ENCODE assay signal across 8 cellular contexts in genomic region chr1:229624906-229625871, GRCh38. TPM values are rescaled to one million over a fixed set of nuclear protein-coding genes. Genes with fewer than 3 reads are reported as not detected.
A peak's percentile ranks its signal among the peaks of the same experiment; 100 is the strongest.
DNase-seq lines count a peak whose midpoint lies in the region; ATAC-seq and TF ChIP-seq lines count a peak whose summit lies in the region.

No MANE protein-coding gene starts in this region.

- H3K9me3 Mint-ChIP-seq in CD8-positive, alpha-beta T cell = no peaks in the 10 kb centered on the region
- no peaks in the 10 kb centered on the region for H3K9me3 Mint-ChIP-seq in activated T-helper 2 cell treated with anti-CD3 and anti-CD28 coated beads, Interferon-gamma antibody, Interleukin-2, Interleukin-4, amounts not matched to agents 10 μg/mL and 5 μg/mL and 100 μg/mL, durations not matched to agents 14 hours and 24 hours and 36 hours
- no peaks in the 10 kb centered on the region for H3K9me3 Mint-ChIP-seq in neural crest cell

- H3K9me3 ChIP-seq in CD8-positive, alpha-beta T cell (ENCODE audit: low read length) = no peaks in the 10 kb centered on the region
- H3K9me3 ChIP-seq in Panc1 (ENCODE audit: control insufficient read depth, insufficient read depth, low read depth, low read length) = no peaks in the 10 kb centered on the region

- H3K36me3 ChIP-seq in CD8-positive, alpha-beta T cell (ENCODE audit: insufficient read depth, low read length) = no peaks in the 10 kb centered on the region
- peaks cover 7% of the 10 kb centered on the region for H3K36me3 ChIP-seq in Panc1 (ENCODE audit: control insufficient read depth, insufficient read depth, low read length)

- no TSS peak for BruUV-seq in Panc1 (replicated peaks; lab: Mats Ljungman, UMichigan)

- H3K36me3 Mint-ChIP-seq in CD8-positive, alpha-beta T cell = peaks cover 24% of the 10 kb centered on the region
- peaks cover 28% of the 10 kb centered on the region for H3K36me3 Mint-ChIP-seq in activated T-helper 2 cell treated with anti-CD3 and anti-CD28 coated beads, Interferon-gamma antibody, Interleukin-2, Interleukin-4, amounts not matched to agents 10 μg/mL and 5 μg/mL and 100 μg/mL, durations not matched to agents 14 hours and 24 hours and 36 hours (ENCODE audit: low read depth)
- H3K36me3 Mint-ChIP-seq in neural crest cell (ENCODE audit: low read depth) = no peaks in the 10 kb centered on the region

- peak overlapping the region; percentile 90 for H3K27ac Mint-ChIP-seq in CD8-positive, alpha-beta T cell
- peak overlapping the region; percentile 83 for H3K27ac Mint-ChIP-seq in activated T-helper 2 cell treated with anti-CD3 and anti-CD28 coated beads, Interferon-gamma antibody, Interleukin-2, Interleukin-4, amounts not matched to agents 10 μg/mL and 5 μg/mL and 100 μg/mL, durations not matched to agents 14 hours and 24 hours and 36 hours
- H3K27ac Mint-ChIP-seq in neural crest cell (ENCODE audit: unreplicated experiment) = no peak overlapping the region

- CTCF ChIA-PET in CD8-positive, alpha-beta T cell (lab: Charles Lee) = interaction anchor here (1.0 to 1.7 kb wide), 3 partner anchors 7 to 67 kb away, joined by 3 to 10 read pairs (median 6); partner anchors contain the start of gene ABCB10
- CTCF ChIA-PET in Panc1 (lab: Charles Lee) = no interaction called here

- no peaks in the 10 kb centered on the region for H3K27me3 Mint-ChIP-seq in CD8-positive, alpha-beta T cell (ENCODE audit: low read depth)
- no peaks in the 10 kb centered on the region for H3K27me3 Mint-ChIP-seq in activated T-helper 2 cell treated with anti-CD3 and anti-CD28 coated beads, Interferon-gamma antibody, Interleukin-2, Interleukin-4, amounts not matched to agents 10 μg/mL and 5 μg/mL and 100 μg/mL, durations not matched to agents 14 hours and 24 hours and 36 hours (ENCODE audit: low read depth)
- no peaks in the 10 kb centered on the region for H3K27me3 Mint-ChIP-seq in neural crest cell (ENCODE audit: low read depth)

- peak overlapping the region; percentile 19 for H3K27ac ChIP-seq in CD8-positive, alpha-beta T cell (ENCODE audit: low read depth, low read length)
- peak overlapping the region; percentile 71 for H3K27ac ChIP-seq in Panc1 (ENCODE audit: low read length)

- H3K4me3 ChIP-seq in CD8-positive, alpha-beta T cell (ENCODE audit: low read depth, low read length) = peak overlapping the region; percentile 75
- H3K4me3 ChIP-seq in Panc1 (ENCODE audit: low read depth in 2 of 2, low read length in 2 of 2) = peak overlapping the region; percentile 79 to 100
- peak overlapping the region; percentile 89 for H3K4me3 ChIP-seq in fibroblast of pulmonary artery (replicated peaks; ENCODE audit: low read depth, low read length)

- in situ Hi-C loops in Panc1 (cut with HindIII; ENCODE audit: low pct_unique_long_range_greater_than_20kb, low sequenced_read_pairs) = no loop called here

- H3K4me1 ChIP-seq in CD8-positive, alpha-beta T cell (ENCODE audit: insufficient read depth, low read length) = peaks cover 29% of the 10 kb centered on the region
- peaks cover 20% of the 10 kb centered on the region for H3K4me1 ChIP-seq in Panc1 (ENCODE audit: control insufficient read depth, insufficient read depth, low read length)

- TF ChIP-seq CTCF in CD8-positive, alpha-beta T cell (IDR thresholded peaks at IDR 0.05) = no peak
- TF ChIP-seq CTCF in Panc1 (IDR thresholded peaks at IDR 0.05) = no peak
- no peak for TF ChIP-seq CTCF in fibroblast of pulmonary artery (IDR thresholded peaks at IDR 0.05; ENCODE audit: low read length, missing control alignments)
- no peak for TF ChIP-seq CTCF in neural crest cell (conservative IDR thresholded peaks at IDR 0.05)

- peak; percentile 28 for ATAC-seq in CD8-positive, alpha-beta T cell
- ATAC-seq in GM19452 (IDR thresholded peaks at IDR 0.05; ENCODE audit: unreplicated experiment) (peak; percentile 24), HG03571 (IDR thresholded peaks at IDR 0.05; ENCODE audit: unreplicated experiment) (peak; percentile 37), Panc1 (peak; percentile 73)

- intact Hi-C loops in CD8-positive, alpha-beta T cell (cut with DNase I, micrococcal nuclease) = loop anchor here in 1 of 2 experiments (2.0 to 10.0 kb wide), 3 partner anchors 282 to 1240 kb away; partner anchors contain the start of genes C1orf198, CCSAP and RAB4A
- intact Hi-C loops in Panc1 (cut with micrococcal nuclease; ENCODE audit: unreplicated experiment) = no loop called here
- intact Hi-C loops in activated T-helper 2 cell treated with anti-CD3 and anti-CD28 coated beads, Interferon-gamma antibody, Interleukin-2, Interleukin-4, amounts not matched to agents 10 μg/mL and 5 μg/mL and 100 μg/mL, durations not matched to agents 14 hours and 24 hours and 36 hours (cut with micrococcal nuclease) = loop anchor here (2.0 to 10.0 kb wide), 5 partner anchors 118 to 1018 kb away; partner anchors contain the start of genes COG2 and NUP133

- peaks cover 61% of the 10 kb centered on the region for H3K4me1 Mint-ChIP-seq in CD8-positive, alpha-beta T cell (ENCODE audit: low read depth)
- peaks cover 54% of the 10 kb centered on the region for H3K4me1 Mint-ChIP-seq in activated T-helper 2 cell treated with anti-CD3 and anti-CD28 coated beads, Interferon-gamma antibody, Interleukin-2, Interleukin-4, amounts not matched to agents 10 μg/mL and 5 μg/mL and 100 μg/mL, durations not matched to agents 14 hours and 24 hours and 36 hours (ENCODE audit: low read depth)
- peaks cover 36% of the 10 kb centered on the region for H3K4me1 Mint-ChIP-seq in neural crest cell

- DNase-seq in CD8-positive, alpha-beta T cell = peak in 6 of 7 experiments; percentile 2 to 63 (median 30)
- DNase-seq in Panc1 (ENCODE audit: low read depth, low spot score) (no peak), fibroblast of pulmonary artery (ENCODE audit: low read depth) (peak; percentile 44), neural crest cell (ENCODE audit: low read depth, low spot score) (peak; percentile 29), stromal cell of bone marrow (ENCODE audit: low read depth) (peak; percentile 9)
- peak; percentile 33 for DNase-seq in activated T-helper 2 cell treated with anti-CD3 and anti-CD28 coated beads, Interferon-gamma antibody, Interleukin-2, Interleukin-4, amounts not matched to agents 10 μg/mL and 5 μg/mL and 100 μg/mL, durations not matched to agents 14 hours and 24 hours and 36 hours (ENCODE audit: low spot score)

- H3K27me3 ChIP-seq in CD8-positive, alpha-beta T cell (ENCODE audit: insufficient read depth, low read length) = no peaks in the 10 kb centered on the region
- no peaks in the 10 kb centered on the region for H3K27me3 ChIP-seq in Panc1 (ENCODE audit: control insufficient read depth, insufficient read depth, low read length)

- POLR2A ChIA-PET in CD8-positive, alpha-beta T cell (lab: Charles Lee) = interaction anchor here (0.7 to 5.0 kb wide), 5 partner anchors 27 to 1890 kb away, joined by 3 to 42 read pairs (median 3); partner anchors contain the start of genes ABCB10, CCSAP, JMJD4 and SNAP47
- POLR2A ChIA-PET in Panc1 (lab: Charles Lee) = no interaction called here

- H3K4me3 Mint-ChIP-seq in CD8-positive, alpha-beta T cell = peak overlapping the region; percentile 90
- H3K4me3 Mint-ChIP-seq in activated T-helper 2 cell treated with anti-CD3 and anti-CD28 coated beads, Interferon-gamma antibody, Interleukin-2, Interleukin-4, amounts not matched to agents 10 μg/mL and 5 μg/mL and 100 μg/mL, durations not matched to agents 14 hours and 24 hours and 36 hours (ENCODE audit: low read depth) = peak overlapping the region; percentile 92
- H3K4me3 Mint-ChIP-seq in neural crest cell = peak overlapping the region; percentile 93

RNA-seq across cellular contexts. Expression of gene TAF5L, which starts 0.7 kb away (rescaled TPM):
- 10 to 100 TPM; 25.4 to 28.0 TPM for total RNA-seq in CD8-positive, alpha-beta T cell
- 23.8 TPM for total RNA-seq in Panc1 (2021; ENCODE audit: unreplicated experiment)
- 16.2 TPM for polyA plus RNA-seq in Panc1 (2012; ENCODE audit: insufficient read length)
- 28.3 and 28.4 TPM in 2 replicates for total RNA-seq in activated T-helper 2 cell treated with anti-CD3 and anti-CD28 coated beads, Interferon-gamma antibody, Interleukin-2, Interleukin-4, amounts not matched to agents 10 μg/mL and 5 μg/mL and 100 μg/mL, durations not matched to agents 14 hours and 24 hours and 36 hours
- total RNA-seq in neural crest cell = 29.4 and 29.7 TPM in 2 replicates

RNA-seq across cellular contexts. Expression of gene URB2, which starts 0.9 kb away (rescaled TPM):
- 1 to 10 TPM; 8.5 to 8.6 TPM for total RNA-seq in CD8-positive, alpha-beta T cell
- total RNA-seq in Panc1 (2021; ENCODE audit: unreplicated experiment) = 21.9 TPM
- 8.6 TPM for polyA plus RNA-seq in Panc1 (2012; ENCODE audit: insufficient read length)
- total RNA-seq in activated T-helper 2 cell treated with anti-CD3 and anti-CD28 coated beads, Interferon-gamma antibody, Interleukin-2, Interleukin-4, amounts not matched to agents 10 μg/mL and 5 μg/mL and 100 μg/mL, durations not matched to agents 14 hours and 24 hours and 36 hours = 25.8 and 27.0 TPM in 2 replicates
- total RNA-seq in neural crest cell = 25.9 and 27.1 TPM in 2 replicates
